Comparison of ENCODE assay signal across 10 cellular contexts in genomic region chr17:45146166-45146565, GRCh38. TPM values are rescaled to one million over a fixed set of nuclear protein-coding genes. Genes with fewer than 3 reads are reported as not detected.
A peak's percentile ranks its signal among the peaks of the same experiment; 100 is the strongest.
DNase-seq lines count a peak whose midpoint lies in the region; ATAC-seq, FAIRE-seq and TF ChIP-seq lines count a peak whose summit lies in the region.
"Had no signal": no experiment of that assay in that cellular context is flagged by ENCODE, and none has a peak within 500 bp of the region (broad histone marks: within the 10 kb centered on the region; RNA-seq: fewer than 3 reads in every experiment).

No MANE protein-coding gene starts in this region.

- dilution Hi-C loops in keratinocyte (cut with MboI; ENCODE audit: extremely low pct_ligation_motif_present, low sequenced_read_pairs) = no loop called here

- DNase-seq in HCT116 (ENCODE audit: low read depth, low spot score) (no peak), keratinocyte (ENCODE audit: low read depth, low spot score) (no peak), NCI-H345 (lab: John Stamatoyannopoulos, UW) (no peak), amygdala (lab: John Stamatoyannopoulos, UW) (no peak), SW 1271 (lab: John Stamatoyannopoulos, UW) (no peak)
- no peak for DNase-seq in activated CD4-positive, alpha-beta memory T cell treated with anti-CD3 and anti-CD28 coated beads for 36 hours
- DNase-seq in stimulated activated effector memory CD8-positive, alpha-beta T cell treated with anti-CD3 and anti-CD28 coated beads, Interleukin-12 subunit alpha, Interleukin-12 subunit beta, amount 100 ng/mL, for 72 hours (ENCODE audit: low spot score in 2 of 2) = no peak
- DNase-seq: hypothalamus; stimulated activated CD4-positive, alpha-beta T cell treated with anti-CD3 and anti-CD28 coated beads, Interleukin-12 subunit alpha, Interleukin-12 subunit beta, amount 100 ng/mL, for 4 hours had no signal

- peak overlapping the region; percentile 68 to 95 for H3K4me3 ChIP-seq in HCT116 (replicated peaks in 1 of 2; ENCODE audit: low read depth in 1 of 2, low read length in 2 of 2)
- no peak overlapping the region for H3K4me3 ChIP-seq in keratinocyte (ENCODE audit: control insufficient read depth in 2 of 3, extremely low read depth in 1 of 3, insufficient read depth in 2 of 3, low read depth in 1 of 3, low read length in 3 of 3)

- POLR2A ChIA-PET in HCT116 (lab: Charles Lee) = interaction anchor here (1.0 to 7.3 kb wide), 2 partner anchors 10 to 28 kb away, joined by 4 to 176 read pairs; partner anchors contain the start of gene ACBD4
- POLR2A ChIA-PET in activated CD4-positive, alpha-beta memory T cell treated with anti-CD3 and anti-CD28 coated beads for 36 hours (lab: Charles Lee) = interaction anchor here (1.0 to 1.3 kb wide), 3 partner anchors 9 to 85 kb away, joined by 3 read pairs; no protein-coding TSS in a partner anchor

- no TSS peak for BruUV-seq in HCT116 (replicated peaks; lab: Mats Ljungman, UMichigan)

- no peak for TF ChIP-seq POLR2A in HCT116 (IDR thresholded peaks at IDR 0.05; ENCODE audit: borderline replicate concordance, extremely low read depth, insufficient read depth, insufficient read length)

- TF ChIP-seq CTCF in HCT116 (IDR thresholded peaks at IDR 0.05 in 2 of 3, conservative IDR thresholded peaks at IDR 0.05 in 1 of 3; ENCODE audit: borderline replicate concordance in 1 of 3, insufficient read depth in 1 of 3, low read depth in 2 of 3, low read length in 2 of 3) (no peak), keratinocyte (optimal IDR thresholded peaks at IDR 0.05 in 1 of 3, IDR thresholded peaks at IDR 0.05 in 1 of 3, conservative IDR thresholded peaks at IDR 0.05 in 1 of 3; ENCODE audit: extremely low read depth in 1 of 3, insufficient read depth in 2 of 3, low read length in 3 of 3) (no peak)

- FAIRE-seq in keratinocyte (lab: Jason Lieb, UNC) = no peak

- H3K4me1 Mint-ChIP-seq in activated CD4-positive, alpha-beta memory T cell treated with anti-CD3 and anti-CD28 coated beads for 36 hours (ENCODE audit: low read depth) = peaks cover 45% of the 10 kb centered on the region
- H3K4me1 Mint-ChIP-seq in stimulated activated effector memory CD8-positive, alpha-beta T cell treated with anti-CD3 and anti-CD28 coated beads, Interleukin-12 subunit alpha, Interleukin-12 subunit beta, amount 100 ng/mL, for 72 hours = peaks cover 50% of the 10 kb centered on the region

- no peaks in the 10 kb centered on the region for H3K27me3 ChIP-seq in HCT116 (ENCODE audit: insufficient read depth, low read length)
- no peaks in the 10 kb centered on the region for H3K27me3 ChIP-seq in keratinocyte (ENCODE audit: control insufficient read depth, extremely low read depth, insufficient read depth, low read length)

- CTCF ChIA-PET in HCT116 (lab: Charles Lee) = interaction anchor here (10.2 kb wide), 1 partner anchor 10 kb away, joined by 131 read pairs; the partner anchor contains the start of gene ACBD4
- CTCF ChIA-PET in activated CD4-positive, alpha-beta memory T cell treated with anti-CD3 and anti-CD28 coated beads for 36 hours (lab: Charles Lee) = interaction anchor here (1.2 to 1.7 kb wide), 2 partner anchors 11 to 15 kb away, joined by 4 to 14 read pairs; partner anchors contain the start of genes ACBD4 and HEXIM2

- H3K9me3 Mint-ChIP-seq in activated CD4-positive, alpha-beta memory T cell treated with anti-CD3 and anti-CD28 coated beads for 36 hours = no peaks in the 10 kb centered on the region
- H3K9me3 Mint-ChIP-seq in stimulated activated effector memory CD8-positive, alpha-beta T cell treated with anti-CD3 and anti-CD28 coated beads, Interleukin-12 subunit alpha, Interleukin-12 subunit beta, amount 100 ng/mL, for 72 hours = no peaks in the 10 kb centered on the region

- peak overlapping the region; percentile 98 for H3K9ac ChIP-seq in HCT116 (ENCODE audit: low read length)
- no peak overlapping the region for H3K9ac ChIP-seq in keratinocyte (ENCODE audit: control insufficient read depth, extremely low read depth, insufficient read depth, low read length)

- peaks cover 0 to 3% of the 10 kb centered on the region in 2 experiments; a peak in 1 of 4 replicates for H3K36me3 ChIP-seq in HCT116 (ENCODE audit: control insufficient read depth in 1 of 2, insufficient read depth in 2 of 2, low read length in 2 of 2)
- H3K36me3 ChIP-seq in keratinocyte (ENCODE audit: control insufficient read depth in 2 of 2, extremely low read depth in 1 of 2, insufficient read depth in 2 of 2, low read length in 2 of 2) = no peaks in the 10 kb centered on the region

- no peak overlapping the region for H2AFZ ChIP-seq in HCT116 (ENCODE audit: low read depth, low read length, poor library complexity, severe bottlenecking)
- H2AFZ ChIP-seq in keratinocyte (ENCODE audit: control insufficient read depth, low read length) = no peak overlapping the region

- H4K20me1 ChIP-seq in HCT116 (ENCODE audit: insufficient read depth) = peaks cover 11% of the 10 kb centered on the region; the same call in 1 of the 2 replicates
- peaks cover 4% of the 10 kb centered on the region for H4K20me1 ChIP-seq in keratinocyte (ENCODE audit: control insufficient read depth, extremely low read depth, insufficient read depth, low read length)

- no peaks in the 10 kb centered on the region for H3K9me2 ChIP-seq in HCT116 (ENCODE audit: insufficient read depth)

- RAD21 ChIA-PET in HCT116 (lab: Charles Lee; ENCODE audit: low non-redundant PET in 1 of 2, low total read pairs in 2 of 2, uncharacterized antibody in 2 of 2, unreplicated experiment in 2 of 2) = no interaction called here

- no peak for TF ChIP-seq RAD21 in HCT116 (IDR thresholded peaks at IDR 0.05; ENCODE audit: low read depth)

- no peaks in the 10 kb centered on the region for H3K27me3 Mint-ChIP-seq in activated CD4-positive, alpha-beta memory T cell treated with anti-CD3 and anti-CD28 coated beads for 36 hours

- peak overlapping the region; percentile 87 for H3K27ac ChIP-seq in HCT116 (ENCODE audit: low read depth, low read length)
- peak overlapping the region; percentile 99 for H3K27ac ChIP-seq in keratinocyte (ENCODE audit: control insufficient read depth, insufficient read depth, low read length)

- intact Hi-C loops in HCT116 (cut with micrococcal nuclease) = loop anchor here (5.0 kb wide), 1 partner anchor 281 kb away; no protein-coding TSS in a partner anchor
- intact Hi-C loops in activated CD4-positive, alpha-beta memory T cell treated with anti-CD3 and anti-CD28 coated beads for 36 hours (cut with micrococcal nuclease) = loop anchor here (5.0 to 10.0 kb wide), 2 partner anchors 84 to 941 kb away; partner anchors contain the start of gene NMT1

- H3K4me3 Mint-ChIP-seq in activated CD4-positive, alpha-beta memory T cell treated with anti-CD3 and anti-CD28 coated beads for 36 hours = peak overlapping the region; percentile 99
- H3K4me3 Mint-ChIP-seq in stimulated activated effector memory CD8-positive, alpha-beta T cell treated with anti-CD3 and anti-CD28 coated beads, Interleukin-12 subunit alpha, Interleukin-12 subunit beta, amount 100 ng/mL, for 72 hours = peak overlapping the region; percentile 98

- H3K27ac Mint-ChIP-seq in activated CD4-positive, alpha-beta memory T cell treated with anti-CD3 and anti-CD28 coated beads for 36 hours = peak overlapping the region; percentile 57
- H3K27ac Mint-ChIP-seq in stimulated activated effector memory CD8-positive, alpha-beta T cell treated with anti-CD3 and anti-CD28 coated beads, Interleukin-12 subunit alpha, Interleukin-12 subunit beta, amount 100 ng/mL, for 72 hours = peak overlapping the region; percentile 100

- H3K79me2 ChIP-seq in HCT116 (ENCODE audit: insufficient read depth, low read length) (peaks cover 28% of the 10 kb centered on the region), keratinocyte (ENCODE audit: control insufficient read depth, insufficient read depth, low read length) (peaks cover 28% of the 10 kb centered on the region)

- H3K4me2 ChIP-seq in HCT116 (ENCODE audit: low read length) = peak overlapping the region; percentile 87
- no peak overlapping the region for H3K4me2 ChIP-seq in keratinocyte (ENCODE audit: control insufficient read depth, extremely low read depth, insufficient read depth, low read depth, low read length)

- H3K4me1 ChIP-seq in HCT116 (ENCODE audit: control insufficient read depth in 1 of 2, insufficient read depth in 2 of 2, low read length in 2 of 2) (peaks cover 16 to 35% of the 10 kb centered on the region in 2 experiments), keratinocyte (ENCODE audit: control insufficient read depth, extremely low read depth, insufficient read depth, low read length) (peaks cover 32% of the 10 kb centered on the region)

- H3K9me3 ChIP-seq in HCT116 (ENCODE audit: control insufficient read depth in 1 of 2, insufficient read depth in 1 of 2, low read depth in 1 of 2, low read length in 2 of 2) = no peaks in the 10 kb centered on the region
- no peaks in the 10 kb centered on the region for H3K9me3 ChIP-seq in keratinocyte (ENCODE audit: control insufficient read depth, low read depth, low read length)

- ATAC-seq in HCT116 = no peak
- ATAC-seq in stimulated activated effector memory CD8-positive, alpha-beta T cell treated with anti-CD3 and anti-CD28 coated beads, Interleukin-12 subunit alpha, Interleukin-12 subunit beta, amount 100 ng/mL, for 72 hours = no peak
- ATAC-seq in HG02678 (IDR thresholded peaks at IDR 0.05; ENCODE audit: unreplicated experiment) = no peak

- H3K9me1 ChIP-seq in keratinocyte (ENCODE audit: control insufficient read depth, extremely low read depth, insufficient read depth, low read length) = no peaks in the 10 kb centered on the region

- peaks cover 29% of the 10 kb centered on the region for H3K36me3 Mint-ChIP-seq in activated CD4-positive, alpha-beta memory T cell treated with anti-CD3 and anti-CD28 coated beads for 36 hours
- H3K36me3 Mint-ChIP-seq in stimulated activated effector memory CD8-positive, alpha-beta T cell treated with anti-CD3 and anti-CD28 coated beads, Interleukin-12 subunit alpha, Interleukin-12 subunit beta, amount 100 ng/mL, for 72 hours = peaks cover 54% of the 10 kb centered on the region

RNA-seq across cellular contexts. Expression of gene HEXIM1, which starts 2.1 kb away (rescaled TPM):
- 58.0 TPM for total RNA-seq in HCT116 (2021; ENCODE audit: unreplicated experiment)
- polyA plus RNA-seq in HCT116 (2012) = 29.6 and 33.0 TPM in 2 replicates
- total RNA-seq in activated CD4-positive, alpha-beta memory T cell treated with anti-CD3 and anti-CD28 coated beads for 36 hours = 10 to 100 TPM; 24.9 to 25.4 TPM
- 15.3 to 22.2 TPM (median 19.9 TPM) in 3 replicates for polyA plus RNA-seq in keratinocyte
- polyA plus RNA-seq in keratinocyte (2011; ENCODE audit: low read depth) = 17.4 TPM
- polyA plus RNA-seq in keratinocyte (2011; cell fraction: cytosol; rRNA removed) = 13.2 and 16.9 TPM in 2 replicates
- 55.2 and 57.6 TPM in 2 replicates for polyA plus RNA-seq in keratinocyte (2011; cell fraction: nucleus; rRNA removed)
- polyA plus RNA-seq in keratinocyte (2012; ENCODE audit: low replicate concordance) = 20.4 and 40.9 TPM in 2 replicates
- 6.6 to 11.5 TPM (median 6.8 TPM) in 3 replicates for polyA minus RNA-seq in keratinocyte
- 13.8 TPM for polyA minus RNA-seq in keratinocyte (2011; cell fraction: cytosol; rRNA and poly(A)+ RNA removed)
- 12.7 and 19.0 TPM in 2 replicates for polyA minus RNA-seq in keratinocyte (2011; cell fraction: nucleus; rRNA and poly(A)+ RNA removed)

RNA-seq across cellular contexts. Expression of gene ACBD4, which starts 10.7 kb away (rescaled TPM):
- 13.6 TPM for total RNA-seq in HCT116 (2021; ENCODE audit: unreplicated experiment)
- 6.1 and 9.5 TPM in 2 replicates for polyA plus RNA-seq in HCT116 (2012)
- total RNA-seq in activated CD4-positive, alpha-beta memory T cell treated with anti-CD3 and anti-CD28 coated beads for 36 hours = 10 to 100 TPM; 12.5 to 13.8 TPM
- polyA plus RNA-seq in keratinocyte = 2.6 to 4.4 TPM (median 2.8 TPM) in 3 replicates
- polyA plus RNA-seq in keratinocyte (2011; ENCODE audit: low read depth) = 4.6 TPM
- polyA plus RNA-seq in keratinocyte (2011; cell fraction: cytosol; rRNA removed) = 1.8 and 2.8 TPM in 2 replicates
- 7.9 and 11.8 TPM in 2 replicates for polyA plus RNA-seq in keratinocyte (2011; cell fraction: nucleus; rRNA removed)
- 3.5 and 7.2 TPM in 2 replicates for polyA plus RNA-seq in keratinocyte (2012; ENCODE audit: low replicate concordance)
- 1.3 to 3.9 TPM (median 3.9 TPM) in 3 replicates for polyA minus RNA-seq in keratinocyte
- polyA minus RNA-seq in keratinocyte (2011; cell fraction: cytosol; rRNA and poly(A)+ RNA removed) = 5.0 TPM
- polyA minus RNA-seq in keratinocyte (2011; cell fraction: nucleus; rRNA and poly(A)+ RNA removed) = 3.8 and 7.3 TPM in 2 replicates

RNA-seq across cellular contexts. Expression of gene PLCD3, which starts 13.9 kb away (rescaled TPM):
- 197 TPM for total RNA-seq in HCT116 (2021; ENCODE audit: unreplicated experiment)
- polyA plus RNA-seq in HCT116 (2012) = 109 and 122 TPM in 2 replicates
- 1 to 10 TPM; 4.3 to 4.4 TPM for total RNA-seq in activated CD4-positive, alpha-beta memory T cell treated with anti-CD3 and anti-CD28 coated beads for 36 hours
- 53.3 to 86.4 TPM (median 75.7 TPM) in 3 replicates for polyA plus RNA-seq in keratinocyte
- polyA plus RNA-seq in keratinocyte (2011; ENCODE audit: low read depth) = 27.6 TPM
- 44.0 and 93.3 TPM in 2 replicates for polyA plus RNA-seq in keratinocyte (2011; cell fraction: cytosol; rRNA removed)
- 46.4 and 64.5 TPM in 2 replicates for polyA plus RNA-seq in keratinocyte (2011; cell fraction: nucleus; rRNA removed)
- 32.9 and 85.2 TPM in 2 replicates for polyA plus RNA-seq in keratinocyte (2012; ENCODE audit: low replicate concordance)
- polyA minus RNA-seq in keratinocyte = 77.9 to 252 TPM (median 124 TPM) in 3 replicates
- polyA minus RNA-seq in keratinocyte (2011; cell fraction: cytosol; rRNA and poly(A)+ RNA removed) = 136 TPM
- polyA minus RNA-seq in keratinocyte (2011; cell fraction: nucleus; rRNA and poly(A)+ RNA removed) = 45.5 and 47.5 TPM in 2 replicates

RNA-seq across cellular contexts. Expression of gene HEXIM2, which starts 15.5 kb away (rescaled TPM):
- total RNA-seq in HCT116 (2021; ENCODE audit: unreplicated experiment) = 13.5 TPM
- 14.1 and 18.1 TPM in 2 replicates for polyA plus RNA-seq in HCT116 (2012)
- total RNA-seq in activated CD4-positive, alpha-beta memory T cell treated with anti-CD3 and anti-CD28 coated beads for 36 hours = 1 to 10 TPM; 5.3 to 5.6 TPM
- 2.3 to 3.4 TPM (median 3.1 TPM) in 3 replicates for polyA plus RNA-seq in keratinocyte
- 1.1 TPM for polyA plus RNA-seq in keratinocyte (2011; ENCODE audit: low read depth)
- 1.3 and 3.0 TPM in 2 replicates for polyA plus RNA-seq in keratinocyte (2011; cell fraction: cytosol; rRNA removed)
- polyA plus RNA-seq in keratinocyte (2011; cell fraction: nucleus; rRNA removed) = 1.7 and 2.3 TPM in 2 replicates
- polyA plus RNA-seq in keratinocyte (2012; ENCODE audit: low replicate concordance) = 1.7 and 3.3 TPM in 2 replicates
- polyA minus RNA-seq in keratinocyte = 0.63 to 2.7 TPM (median 1.4 TPM) in 3 replicates
- 2.1 TPM for polyA minus RNA-seq in keratinocyte (2011; cell fraction: cytosol; rRNA and poly(A)+ RNA removed)
- polyA minus RNA-seq in keratinocyte (2011; cell fraction: nucleus; rRNA and poly(A)+ RNA removed) = 0.74 and 0.93 TPM in 2 replicates

Comparison
In these comparisons a context has a peak if more than half of its experiments do, and no peak if none do; other contexts are left out.
1. H3K4me3 ChIP-seq: peak in HCT116 (2 of 2); none in keratinocyte (0 of 3).
2. RNA of gene PLCD3, which starts 13.9 kb away (total RNA-seq): 197 TPM in HCT116 (single experiment); 4.3 to 4.4 TPM in activated CD4-positive, alpha-beta memory T cell treated with anti-CD3 and anti-CD28 coated beads for 36 hours; every median in the first group is over 10 times any median in the second.